Comparison of ENCODE assay signal across 17 cellular contexts in the genomic region with DNA sequence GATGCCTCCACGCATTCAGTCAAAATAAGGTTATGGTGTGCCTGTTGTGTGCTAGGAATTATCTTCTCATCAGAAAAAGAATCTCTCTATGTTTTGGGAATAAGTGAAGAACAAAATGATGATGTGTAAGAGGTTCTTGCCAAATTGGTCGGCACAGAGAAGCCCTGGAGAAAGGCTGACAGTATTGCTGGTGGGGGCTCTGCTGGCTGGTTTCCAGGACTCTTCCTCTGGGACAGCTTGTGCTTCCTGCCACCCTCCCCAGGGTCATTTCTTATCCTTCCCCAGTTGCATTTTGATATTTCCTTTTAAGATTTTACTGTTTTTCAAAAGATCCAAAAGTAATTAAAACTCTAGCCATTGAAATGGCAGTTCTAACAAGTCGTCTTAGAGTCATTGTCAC. TPM values are rescaled to one million over a fixed set of nuclear protein-coding genes. Genes with fewer than 3 reads are reported as not detected.
A peak's percentile ranks its signal among the peaks of the same experiment; 100 is the strongest.
DNase-seq lines count a peak whose midpoint lies in the region; ATAC-seq and TF ChIP-seq lines count a peak whose summit lies in the region.
"Had no signal": no experiment of that assay in that cellular context is flagged by ENCODE, and none has a peak within 500 bp of the region (broad histone marks: within the 10 kb centered on the region; RNA-seq: fewer than 3 reads in every experiment).

No MANE protein-coding gene starts in this region.

- no peak overlapping the region for H3K23ac ChIP-seq in trophoblast cell (ENCODE audit: low read length)

- no peak overlapping the region for H2AFZ ChIP-seq in trophoblast cell (ENCODE audit: insufficient read depth, low read length, poor library complexity)

- intact Hi-C loops in esophagus muscularis mucosa (cut with DNase I), result loop anchor here (10.0 kb wide), 1 partner anchor 222 kb away; no protein-coding TSS in a partner anchor
- intact Hi-C loops in left ventricle myocardium superior (cut with micrococcal nuclease), result no loop called here
- intact Hi-C loops in tibial artery (cut with DNase I; ENCODE audit: low total_unique reads), result no loop called here

- H3K4me3 ChIP-seq in BLaER1 (peak overlapping the region; percentile 18; the same call in 1 of the 2 replicates), esophagus muscularis mucosa (no peak overlapping the region), trophoblast cell (ENCODE audit: low read depth, low read length) (no peak overlapping the region), tibial artery (no peak overlapping the region)
- peak overlapping the region in 1 of 10 experiments; percentile 28; a peak in 2 of 20 replicates for H3K4me3 ChIP-seq in BLaER1 treated with 17β-estradiol and CSF1 and Interleukin-3, amounts not matched to agents 10 nM and 100 nM

- no peaks in the 10 kb centered on the region for H3K79me1 ChIP-seq in trophoblast cell (ENCODE audit: low read length)

- H3K27ac ChIP-seq in BLaER1, result peak overlapping the region; percentile 22; the same call in 1 of the 2 replicates
- H3K27ac ChIP-seq in BLaER1 treated with 17β-estradiol and CSF1 and Interleukin-3, amounts not matched to agents 10 nM and 100 nM, result 0 out of 22 replicates have a peak overlapping the region, but pooled peaks of 1 of the 11 experiments have one; percentile 13
- no peak overlapping the region for H3K27ac ChIP-seq in esophagus muscularis mucosa (replicated peaks in 1 of 4)
- no peak overlapping the region for H3K27ac ChIP-seq in trophoblast cell (ENCODE audit: low read depth, low read length)
- no peak overlapping the region for H3K27ac ChIP-seq in tibial artery

- H3K18ac ChIP-seq in trophoblast cell (ENCODE audit: low read length), result no peak overlapping the region

- H4K91ac ChIP-seq in trophoblast cell (ENCODE audit: low read depth, low read length), result no peak overlapping the region

- TF ChIP-seq EP300 in esophagus muscularis mucosa (IDR thresholded peaks at IDR 0.05), result no peak

- DNase-seq in esophagus muscularis mucosa (ENCODE audit: extremely low spot score) (peak; percentile 55), left ventricle myocardium superior (peak; percentile 55), trophoblast cell (no peak), cerebellar cortex (ENCODE audit: low spot score) (no peak), tibial artery (no peak)
- DNase-seq: Calu3; CD8-positive, alpha-beta T cell; DMS79 treated with DMSO at 0.1 percent for 48 hours; GF-D8; H9 had no signal

- no peaks in the 10 kb centered on the region for H3K36me3 ChIP-seq in BLaER1
- H3K36me3 ChIP-seq in BLaER1 treated with 17β-estradiol and CSF1 and Interleukin-3, amounts not matched to agents 10 nM and 100 nM, result no peaks in the 10 kb centered on the region
- no peaks in the 10 kb centered on the region for H3K36me3 ChIP-seq in esophagus muscularis mucosa
- H3K36me3 ChIP-seq in trophoblast cell (ENCODE audit: control insufficient read depth in 1 of 2, insufficient read depth in 2 of 2, low read length in 2 of 2), result no peaks in the 10 kb centered on the region
- H3K36me3 ChIP-seq in tibial artery, result no peaks in the 10 kb centered on the region

- no peaks in the 10 kb centered on the region for H4K20me1 ChIP-seq in BLaER1
- H4K20me1 ChIP-seq in BLaER1 treated with 17β-estradiol and CSF1 and Interleukin-3, amounts not matched to agents 10 nM and 100 nM, result no peaks in the 10 kb centered on the region

- H3K4me1 ChIP-seq in BLaER1, result peaks cover 57% of the 10 kb centered on the region
- H3K4me1 ChIP-seq in BLaER1 treated with 17β-estradiol and CSF1 and Interleukin-3, amounts not matched to agents 10 nM and 100 nM, result peaks cover 16 to 51% (median 42%) of the 10 kb centered on the region in 10 experiments; a peak in 19 of 20 replicates
- peaks cover 0 to 3% (median 0%) of the 10 kb centered on the region in 4 donors for H3K4me1 ChIP-seq in esophagus muscularis mucosa
- H3K4me1 ChIP-seq in trophoblast cell (ENCODE audit: control insufficient read depth in 1 of 2, insufficient read depth in 2 of 2, low read length in 2 of 2), result no peaks in the 10 kb centered on the region
- no peaks in the 10 kb centered on the region for H3K4me1 ChIP-seq in tibial artery

- no peak overlapping the region for H4K12ac ChIP-seq in trophoblast cell (ENCODE audit: low read depth, low read length)

- H3K4me2 ChIP-seq in BLaER1, result peak overlapping the region; percentile 87
- peak overlapping the region; percentile 20 to 89 (median 78); a peak in 21 of 22 replicates for H3K4me2 ChIP-seq in BLaER1 treated with 17β-estradiol and CSF1 and Interleukin-3, amounts not matched to agents 10 nM and 100 nM
- no peak overlapping the region for H3K4me2 ChIP-seq in trophoblast cell (ENCODE audit: low read length)

- H4K8ac ChIP-seq in trophoblast cell (ENCODE audit: low read depth, low read length), result no peak overlapping the region

- no peak overlapping the region for H3K4ac ChIP-seq in trophoblast cell (ENCODE audit: low read depth, low read length)

- H2AK5ac ChIP-seq in trophoblast cell (ENCODE audit: low read length), result no peak overlapping the region

- ATAC-seq in left ventricle myocardium superior, result peak; percentile 72
- ATAC-seq in GM21723 (IDR thresholded peaks at IDR 0.05; ENCODE audit: unreplicated experiment), result no peak
- ATAC-seq: CD8-positive, alpha-beta T cell; HepG2 had no signal

- no peak for TF ChIP-seq CTCF in esophagus muscularis mucosa (IDR thresholded peaks at IDR 0.05)
- no peak for TF ChIP-seq CTCF in tibial artery (IDR thresholded peaks at IDR 0.05)

- H2BK120ac ChIP-seq in trophoblast cell (ENCODE audit: insufficient read depth, low read length, poor library complexity), result no peak overlapping the region

- H2BK12ac ChIP-seq in trophoblast cell (ENCODE audit: low read length), result no peak overlapping the region

- H3K9ac ChIP-seq in BLaER1, result peak overlapping the region; percentile 41; the same call in 1 of the 2 replicates
- peak overlapping the region in 1 of 11 experiments; percentile 32; a peak in 1 of 22 replicates for H3K9ac ChIP-seq in BLaER1 treated with 17β-estradiol and CSF1 and Interleukin-3, amounts not matched to agents 10 nM and 100 nM
- no peak overlapping the region for H3K9ac ChIP-seq in trophoblast cell (ENCODE audit: low read length)

- H2BK5ac ChIP-seq in trophoblast cell (ENCODE audit: low read depth, low read length, poor library complexity), result no peak overlapping the region

- no peaks in the 10 kb centered on the region for H3K79me2 ChIP-seq in trophoblast cell (ENCODE audit: control insufficient read depth, insufficient read depth, low read length, poor library complexity)

- H3K14ac ChIP-seq in trophoblast cell (ENCODE audit: low read length), result no peak overlapping the region

- H3K27me3 ChIP-seq in BLaER1 (no peaks in the 10 kb centered on the region), esophagus muscularis mucosa (no peaks in the 10 kb centered on the region), trophoblast cell (ENCODE audit: insufficient read depth, low read length) (no peaks in the 10 kb centered on the region), tibial artery (peaks cover 0 to 14% of the 10 kb centered on the region in 2 donors)
- H3K27me3 ChIP-seq in BLaER1 treated with 17β-estradiol and CSF1 and Interleukin-3, amounts not matched to agents 10 nM and 100 nM, result no peaks in the 10 kb centered on the region

- TF ChIP-seq POLR2A in esophagus muscularis mucosa (IDR thresholded peaks at IDR 0.05; ENCODE audit: low read depth), result no peak

- 35% methylated on average over 3 of the region's 3 CpGs for WGBS in esophagus muscularis mucosa
- no CpG with 5 or more reads among the region's 3 CpGs for WGBS in trophoblast cell (ENCODE audit: extremely low coverage, insufficient coverage, insufficient read length)

- H3K9me3 ChIP-seq in BLaER1 (no peaks in the 10 kb centered on the region), esophagus muscularis mucosa (no peaks in the 10 kb centered on the region), trophoblast cell (ENCODE audit: insufficient read depth, low read depth, low read length) (no peaks in the 10 kb centered on the region), tibial artery (no peaks in the 10 kb centered on the region)
- no peaks in the 10 kb centered on the region for H3K9me3 ChIP-seq in BLaER1 treated with 17β-estradiol and CSF1 and Interleukin-3, amounts not matched to agents 10 nM and 100 nM (replicated peaks in 1 of 11)

RNA-seq across cellular contexts. Expression of a gene that starts 22.1 kb away (rescaled TPM):
- total RNA-seq in esophagus muscularis mucosa (not detected), left ventricle myocardium superior (not detected)
- polyA plus RNA-seq in trophoblast cell (2013), result 3.1 and 3.7 TPM in 2 replicates
- total RNA-seq: Calu3; CD8-positive, alpha-beta T cell; H1; H9; HepG2 had no signal
- polyA plus RNA-seq: BJ, H1, HepG2, IgD-negative memory B cell had no signal

RNA-seq across cellular contexts. Expression of a gene that starts 28.9 kb away (rescaled TPM):
- total RNA-seq in esophagus muscularis mucosa, result 1,000 to 10,000 TPM; 1,253 to 2,184 (median 1,709) TPM
- total RNA-seq in left ventricle myocardium superior, result 887 TPM
- polyA plus RNA-seq in trophoblast cell (2013), result 166 and 167 TPM in 2 replicates

Comparison
In these comparisons a context has a peak if more than half of its experiments do, and no peak if none do; other contexts are left out.
1. DNase-seq: peak in esophagus muscularis mucosa (single experiment) and left ventricle myocardium superior (single experiment); none in trophoblast cell (0 of 2), cerebellar cortex (single experiment) and tibial artery (0 of 2).